Comparison of ENCODE assay signal across 1 cellular context in the genomic region with DNA sequence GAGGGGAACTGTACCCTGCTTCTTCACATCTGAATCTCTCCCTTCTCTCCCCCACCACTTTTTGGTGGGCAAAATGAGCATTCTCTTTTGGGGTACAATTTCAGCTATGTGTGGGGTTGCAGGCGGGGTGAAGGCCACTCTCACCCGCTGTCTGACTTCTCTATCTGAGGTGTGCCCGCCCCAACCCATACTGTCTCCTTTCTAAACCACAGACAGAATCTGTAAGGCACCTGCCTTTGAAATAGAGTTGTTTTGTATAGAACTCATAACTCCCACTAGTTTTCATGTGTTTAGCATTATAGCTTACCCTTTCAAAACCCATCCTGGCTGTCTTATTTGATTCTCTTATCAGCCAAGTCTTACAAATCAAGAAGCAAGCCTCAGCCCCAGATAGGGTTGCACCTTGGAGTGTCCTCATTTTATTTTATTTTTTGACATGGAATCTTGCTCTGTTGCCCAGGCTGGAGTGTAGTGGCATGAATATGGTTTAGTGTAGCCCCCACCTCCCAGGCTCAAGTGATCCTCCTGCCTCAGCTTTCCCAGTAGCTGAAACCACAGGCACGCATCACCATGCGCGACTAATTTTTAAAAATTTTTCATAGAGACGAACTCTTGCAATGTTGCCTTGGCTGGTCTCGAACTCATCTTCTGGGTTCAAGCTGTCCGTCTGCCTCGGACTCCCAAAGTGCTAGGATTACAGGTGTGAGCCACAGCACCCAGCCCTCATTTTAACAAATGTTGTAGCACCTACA.
TF ChIP-seq lines count a peak whose summit lies in the region.

No MANE protein-coding gene starts in this region.

TF ChIP-seq in GM12878, 131 proteins besides CTCF, POLR2A, EP300 and RAD21 (continued from another document):
- TF ChIP-seq ZNF687 (IDR thresholded peaks at IDR 0.05) (no peak), SMAD1 (IDR thresholded peaks at IDR 0.05; ENCODE audit: low read depth, partially characterized antibody) (no peak), FOS (IDR thresholded peaks at IDR 0.05; ENCODE audit: borderline replicate concordance, extremely low read depth, insufficient read length) (no peak), CBX5 (IDR thresholded peaks at IDR 0.05; ENCODE audit: low read depth) (no peak), BACH1 (IDR thresholded peaks at IDR 0.05; ENCODE audit: borderline replicate concordance) (no peak), HCFC1 (IDR thresholded peaks at IDR 0.05; ENCODE audit: low read length) (no peak), SUPT20H (IDR thresholded peaks at IDR 0.05; ENCODE audit: borderline replicate concordance, control insufficient read depth, low read depth, low read length) (no peak), HDGF (IDR thresholded peaks at IDR 0.05) (no peak), EZH2 (IDR thresholded peaks at IDR 0.05; ENCODE audit: borderline replicate concordance, control insufficient read depth, low read depth, low read length) (no peak), MTA2 (IDR thresholded peaks at IDR 0.05; ENCODE audit: low read depth) (peak; percentile 8; the same call in 1 of the 2 replicates), RUNX3 (IDR thresholded peaks at IDR 0.05; ENCODE audit: low read length) (peak; percentile 52), BHLHE40 (IDR thresholded peaks at IDR 0.05; ENCODE audit: borderline replicate concordance in 1 of 2, low read depth in 2 of 2, low read length in 1 of 2) (peak in 1 of 2 experiments; percentile 33; a peak in 1 of 4 replicates), MXI1 (IDR thresholded peaks at IDR 0.05; ENCODE audit: low read depth, low read length) (no peak), CEBPB (IDR thresholded peaks at IDR 0.05; ENCODE audit: borderline replicate concordance in 1 of 2, low read depth in 2 of 2, low read length in 2 of 2) (no peak), SRF (IDR thresholded peaks at IDR 0.05; ENCODE audit: low read depth in 2 of 2, low read length in 2 of 2) (no peak), ZNF384 (IDR thresholded peaks at IDR 0.05; ENCODE audit: borderline replicate concordance, low read depth, low read length) (no peak), GATAD2B (conservative IDR thresholded peaks at IDR 0.05; ENCODE audit: low read depth) (no peak)
- TF ChIP-seq, protein P1, sequence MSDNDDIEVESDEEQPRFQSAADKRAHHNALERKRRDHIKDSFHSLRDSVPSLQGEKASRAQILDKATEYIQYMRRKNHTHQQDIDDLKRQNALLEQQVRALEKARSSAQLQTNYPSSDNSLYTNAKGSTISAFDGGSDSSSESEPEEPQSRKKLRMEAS (IDR thresholded peaks at IDR 0.05; ENCODE audit: low read depth, low read length) = no peak
- TF ChIP-seq, protein P2, sequence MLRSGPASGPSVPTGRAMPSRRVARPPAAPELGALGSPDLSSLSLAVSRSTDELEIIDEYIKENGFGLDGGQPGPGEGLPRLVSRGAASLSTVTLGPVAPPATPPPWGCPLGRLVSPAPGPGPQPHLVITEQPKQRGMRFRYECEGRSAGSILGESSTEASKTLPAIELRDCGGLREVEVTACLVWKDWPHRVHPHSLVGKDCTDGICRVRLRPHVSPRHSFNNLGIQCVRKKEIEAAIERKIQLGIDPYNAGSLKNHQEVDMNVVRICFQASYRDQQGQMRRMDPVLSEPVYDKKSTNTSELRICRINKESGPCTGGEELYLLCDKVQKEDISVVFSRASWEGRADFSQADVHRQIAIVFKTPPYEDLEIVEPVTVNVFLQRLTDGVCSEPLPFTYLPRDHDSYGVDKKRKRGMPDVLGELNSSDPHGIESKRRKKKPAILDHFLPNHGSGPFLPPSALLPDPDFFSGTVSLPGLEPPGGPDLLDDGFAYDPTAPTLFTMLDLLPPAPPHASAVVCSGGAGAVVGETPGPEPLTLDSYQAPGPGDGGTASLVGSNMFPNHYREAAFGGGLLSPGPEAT (IDR thresholded peaks at IDR 0.05; ENCODE audit: low read depth) = no peak
- TF ChIP-seq, protein P3, sequence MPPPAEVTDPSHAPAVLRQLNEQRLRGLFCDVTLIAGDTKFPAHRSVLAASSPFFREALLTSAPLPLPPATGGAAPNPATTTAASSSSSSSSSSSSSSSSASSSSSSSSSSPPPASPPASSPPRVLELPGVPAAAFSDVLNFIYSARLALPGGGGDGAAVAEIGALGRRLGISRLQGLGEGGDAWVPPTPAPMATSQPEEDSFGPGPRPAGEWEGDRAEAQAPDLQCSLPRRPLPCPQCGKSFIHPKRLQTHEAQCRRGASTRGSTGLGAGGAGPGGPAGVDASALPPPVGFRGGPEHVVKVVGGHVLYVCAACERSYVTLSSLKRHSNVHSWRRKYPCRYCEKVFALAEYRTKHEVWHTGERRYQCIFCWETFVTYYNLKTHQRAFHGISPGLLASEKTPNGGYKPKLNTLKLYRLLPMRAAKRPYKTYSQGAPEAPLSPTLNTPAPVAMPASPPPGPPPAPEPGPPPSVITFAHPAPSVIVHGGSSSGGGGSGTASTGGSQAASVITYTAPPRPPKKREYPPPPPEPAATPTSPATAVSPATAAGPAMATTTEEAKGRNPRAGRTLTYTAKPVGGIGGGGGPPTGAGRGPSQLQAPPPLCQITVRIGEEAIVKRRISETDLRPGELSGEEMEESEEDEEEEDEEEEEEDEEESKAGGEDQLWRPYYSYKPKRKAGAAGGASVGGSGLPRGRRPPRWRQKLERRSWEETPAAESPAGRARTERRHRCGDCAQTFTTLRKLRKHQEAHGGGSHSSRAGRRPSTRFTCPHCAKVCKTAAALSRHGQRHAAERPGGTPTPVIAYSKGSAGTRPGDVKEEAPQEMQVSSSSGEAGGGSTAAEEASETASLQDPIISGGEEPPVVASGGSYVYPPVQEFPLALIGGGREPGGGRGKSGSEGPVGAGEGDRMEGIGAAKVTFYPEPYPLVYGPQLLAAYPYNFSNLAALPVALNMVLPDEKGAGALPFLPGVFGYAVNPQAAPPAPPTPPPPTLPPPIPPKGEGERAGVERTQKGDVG (CRISPR knock-in tag; IDR thresholded peaks at IDR 0.05) = no peak
